19 cellular contexts compared by ENCODE assay signal in the genomic region with DNA sequence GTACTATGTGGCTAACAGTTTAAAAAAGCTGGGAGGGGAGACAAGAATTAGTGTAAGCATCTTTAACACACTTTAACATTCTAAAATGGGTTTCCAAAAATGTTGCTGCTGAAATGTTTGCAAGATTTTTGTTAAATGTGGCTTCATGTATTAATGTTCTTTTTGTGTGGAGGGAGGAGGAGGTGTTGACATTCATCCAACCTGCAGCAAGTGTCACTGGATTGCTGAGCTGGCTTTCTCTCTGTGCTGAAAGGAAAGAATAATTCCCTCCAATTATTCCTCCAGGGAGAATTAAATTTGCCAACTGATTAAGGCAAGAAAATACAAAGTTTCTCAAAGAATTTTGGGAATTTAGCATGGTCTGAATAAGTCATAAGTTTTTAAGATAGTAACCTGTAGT.
DNase-seq lines count a peak whose midpoint lies in the region; ATAC-seq and TF ChIP-seq lines count a peak whose summit lies in the region.
"Had no signal": no experiment of that assay in that cellular context is flagged by ENCODE, and none has a peak within 500 bp of the region (broad histone marks: within the 10 kb centered on the region; RNA-seq: fewer than 3 reads in every experiment).

No MANE protein-coding gene starts in this region.

- H3K4me3 ChIP-seq in left ventricle myocardium inferior, result no peak overlapping the region
- H3K4me3 ChIP-seq in GM23338, result no peak overlapping the region
- H3K4me3 ChIP-seq: A549 had no signal

- H3K36me3 ChIP-seq in left ventricle myocardium inferior, result no peaks in the 10 kb centered on the region
- no peaks in the 10 kb centered on the region for H3K36me3 ChIP-seq in GM23338 (ENCODE audit: insufficient read depth)

- H3K27ac Mint-ChIP-seq in GM23338 (no peak overlapping the region), nephron (peak overlapping the region; percentile 16 to 91 (median 78))
- H3K27ac Mint-ChIP-seq: CD4-positive, alpha-beta memory T cell had no signal

- 0 out of 2 replicates have a peak overlapping the region, but pooled peaks have one; percentile 24 for H2AFZ ChIP-seq in GM23338

- H3K27me3 Mint-ChIP-seq in GM23338 (ENCODE audit: insufficient read depth, low read depth, poor library complexity) (peaks cover 1% of the 10 kb centered on the region), nephron (ENCODE audit: low read depth) (no peaks in the 10 kb centered on the region)

- no peak overlapping the region for H3K27ac ChIP-seq in left ventricle myocardium inferior (replicated peaks)
- H3K27ac ChIP-seq in GM23338 (ENCODE audit: low read depth), result no peak overlapping the region
- H3K27ac ChIP-seq: A549 had no signal

- peaks cover 4% of the 10 kb centered on the region for H3K4me1 ChIP-seq in left ventricle myocardium inferior
- no peaks in the 10 kb centered on the region for H3K4me1 ChIP-seq in GM23338 (ENCODE audit: insufficient read depth)
- H3K4me1 ChIP-seq: A549 had no signal

- no peaks in the 10 kb centered on the region for H3K9me3 ChIP-seq in left ventricle myocardium inferior (replicated peaks)
- H3K9me3 ChIP-seq: A549 had no signal

- H3K4me3 Mint-ChIP-seq in GM23338 (no peak overlapping the region), nephron (peak overlapping the region in 2 of 3 experiments; percentile 33 to 42)
- H3K4me3 Mint-ChIP-seq: CD4-positive, alpha-beta memory T cell had no signal

- POLR2A ChIA-PET in HEK293T (lab: Yijun Ruan, JAX), result no interaction called here

- peaks cover 2% of the 10 kb centered on the region; the same call in 1 of the 2 replicates for H3K9me2 ChIP-seq in GM23338 (ENCODE audit: insufficient read depth)

- no peaks in the 10 kb centered on the region for H3K79me2 ChIP-seq in GM23338 (replicated peaks; ENCODE audit: insufficient read depth)

- ATAC-seq in Right ventricle myocardium superior (ENCODE audit: poor library complexity), result peak; percentile 69
- no peak for ATAC-seq in GM23338
- ATAC-seq: A549 had no signal

- H3K27me3 ChIP-seq in left ventricle myocardium inferior (ENCODE audit: low read depth), result no peaks in the 10 kb centered on the region
- H3K27me3 ChIP-seq in GM23338 (ENCODE audit: insufficient read depth), result no peaks in the 10 kb centered on the region

- H3F3A ChIP-seq in GM23338 (replicated peaks; ENCODE audit: low read depth), result no peaks in the 10 kb centered on the region

- intact Hi-C loops in Right ventricle myocardium superior (cut with DNase I), result no loop called here
- intact Hi-C loops in left ventricle myocardium inferior (cut with micrococcal nuclease), result no loop called here

- H4K20me1 ChIP-seq in GM23338 (replicated peaks; ENCODE audit: insufficient read depth), result no peaks in the 10 kb centered on the region

- H3K9me3 Mint-ChIP-seq in GM23338 (no peaks in the 10 kb centered on the region), nephron (no peaks in the 10 kb centered on the region)

- CTCF ChIA-PET in HEK293T (lab: Yijun Ruan, JAX), result interaction anchor here (1.0 kb wide), 1 partner anchor 434 kb away, joined by 3 read pairs; no protein-coding TSS in a partner anchor

- TF ChIP-seq CTCF in left ventricle myocardium inferior (IDR thresholded peaks at IDR 0.05; ENCODE audit: borderline replicate concordance) (no peak), GM23338 (conservative IDR thresholded peaks at IDR 0.05; ENCODE audit: low read depth in 2 of 2) (no peak), nephron (IDR thresholded peaks at IDR 0.05; ENCODE audit: unreplicated experiment in 3 of 3) (no peak)

- DNase-seq in Right ventricle myocardium superior, result no peak
- DNase-seq in left ventricle myocardium inferior, result no peak
- no peak for DNase-seq in GM23338 (ENCODE audit: low spot score)
- DNase-seq in NCI-H446 treated with DMSO at 0.1 percent for 48 hours (lab: John Stamatoyannopoulos, UW), result no peak
- DNase-seq in HEK293T (ENCODE audit: extremely low spot score), result no peak
- DNase-seq: 8988T; ACHN; AML-193; C1 segment of cervical spinal cord; Calu3; CD4-positive, alpha-beta memory T cell; COR-L47; DMS53; DMS79 treated with DMSO at 0.1 percent for 48 hours; GF-D8; H7; HCEC 1CT had no signal

- no peaks in the 10 kb centered on the region for H3K36me3 Mint-ChIP-seq in GM23338 (ENCODE audit: low read depth)
- no peaks in the 10 kb centered on the region for H3K36me3 Mint-ChIP-seq in nephron (ENCODE audit: low read depth)
- H3K36me3 Mint-ChIP-seq: CD4-positive, alpha-beta memory T cell had no signal

- H3K4me1 Mint-ChIP-seq in GM23338 (no peaks in the 10 kb centered on the region), nephron (peaks cover 15% of the 10 kb centered on the region)
- H3K4me1 Mint-ChIP-seq: CD4-positive, alpha-beta memory T cell had no signal

- no peak overlapping the region for H3K4me2 ChIP-seq in GM23338
- H3K4me2 ChIP-seq: A549 had no signal

TF ChIP-seq in GM23338, 12 proteins besides CTCF, POLR2A, EP300 and RAD21 (continues in another document):
- TF ChIP-seq EZH2 (IDR thresholded peaks at IDR 0.05; ENCODE audit: low read depth, unreplicated experiment) (no peak), CREB1 (CRISPR knock-in tag; IDR thresholded peaks at IDR 0.05; ENCODE audit: low read depth) (no peak), NANOG (IDR thresholded peaks at IDR 0.05; ENCODE audit: borderline replicate concordance) (no peak), POLR2AphosphoS5 (IDR thresholded peaks at IDR 0.05; ENCODE audit: low read depth) (no peak), EZH2phosphoT487 (IDR thresholded peaks at IDR 0.05; ENCODE audit: unreplicated experiment) (no peak)

TF ChIP-seq in HEK293T, 16 proteins besides CTCF, POLR2A, EP300 and RAD21:
- TF ChIP-seq SUZ12 (IDR thresholded peaks at IDR 0.05), result no peak
- no peak for TF ChIP-seq SP1 (IDR thresholded peaks at IDR 0.05)
- TF ChIP-seq TARDBP (IDR thresholded peaks at IDR 0.05), result no peak
- no peak for TF ChIP-seq BHLHE40 (IDR thresholded peaks at IDR 0.05; ENCODE audit: borderline replicate concordance)
- TF ChIP-seq FOXK2 (IDR thresholded peaks at IDR 0.05), result no peak
- TF ChIP-seq ELF4 (IDR thresholded peaks at IDR 0.05), result no peak
- no peak for TF ChIP-seq FOXM1 (IDR thresholded peaks at IDR 0.05; ENCODE audit: borderline replicate concordance)
- no peak for TF ChIP-seq FOXA1 (IDR thresholded peaks at IDR 0.05)
- no peak for TF ChIP-seq ZNF384 (IDR thresholded peaks at IDR 0.05)
- no peak for TF ChIP-seq CTBP1 (IDR thresholded peaks at IDR 0.05; ENCODE audit: borderline replicate concordance)
- no peak for TF ChIP-seq NFRKB (IDR thresholded peaks at IDR 0.05)
- no peak for TF ChIP-seq LEF1 (IDR thresholded peaks at IDR 0.05; ENCODE audit: borderline replicate concordance)
- TF ChIP-seq, protein P1, sequence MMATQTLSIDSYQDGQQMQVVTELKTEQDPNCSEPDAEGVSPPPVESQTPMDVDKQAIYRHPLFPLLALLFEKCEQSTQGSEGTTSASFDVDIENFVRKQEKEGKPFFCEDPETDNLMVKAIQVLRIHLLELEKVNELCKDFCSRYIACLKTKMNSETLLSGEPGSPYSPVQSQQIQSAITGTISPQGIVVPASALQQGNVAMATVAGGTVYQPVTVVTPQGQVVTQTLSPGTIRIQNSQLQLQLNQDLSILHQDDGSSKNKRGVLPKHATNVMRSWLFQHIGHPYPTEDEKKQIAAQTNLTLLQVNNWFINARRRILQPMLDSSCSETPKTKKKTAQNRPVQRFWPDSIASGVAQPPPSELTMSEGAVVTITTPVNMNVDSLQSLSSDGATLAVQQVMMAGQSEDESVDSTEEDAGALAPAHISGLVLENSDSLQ (IDR thresholded peaks at IDR 0.05), result no peak
- no peak for TF ChIP-seq HDGF (IDR thresholded peaks at IDR 0.05; ENCODE audit: borderline replicate concordance)
- TF ChIP-seq L3MBTL2 (conservative IDR thresholded peaks at IDR 0.05), result no peak
- TF ChIP-seq ARNT (IDR thresholded peaks at IDR 0.05), result no peak
